8 cellular contexts compared by ENCODE assay signal in the genomic region with DNA sequence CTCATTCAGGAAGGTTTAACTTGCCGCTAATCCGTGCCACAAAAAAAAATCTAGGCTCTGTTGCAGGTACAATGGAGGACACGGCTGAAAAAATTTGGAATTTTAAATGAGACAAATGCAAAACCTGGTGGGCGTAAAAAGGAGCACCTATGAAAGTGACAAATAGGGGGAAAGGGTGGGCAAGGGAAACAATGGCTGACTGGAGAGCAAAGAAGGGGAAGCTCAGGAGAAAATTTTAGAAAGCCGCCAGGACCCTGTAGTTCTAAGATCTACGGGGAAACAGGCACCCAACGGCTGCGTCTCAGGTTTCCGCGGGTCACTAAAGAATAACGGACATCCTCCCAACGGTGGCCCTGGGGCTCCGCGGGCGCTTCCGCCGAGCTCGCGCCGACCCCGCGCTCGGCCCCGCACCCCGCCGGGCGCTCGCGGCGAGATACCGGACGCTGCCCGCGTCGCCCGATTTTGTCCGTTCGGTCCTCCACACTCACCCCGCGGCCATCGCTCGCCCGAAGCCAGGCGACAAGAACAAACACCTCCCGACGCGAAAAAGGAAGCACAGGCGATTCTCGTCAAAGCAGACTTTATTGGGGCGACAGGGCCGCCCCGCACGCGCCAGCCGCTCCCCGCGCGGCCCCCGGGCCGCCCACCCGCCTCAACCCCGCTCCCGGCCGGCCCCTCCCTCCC. TPM values are rescaled to one million over a fixed set of nuclear protein-coding genes. Genes with fewer than 3 reads are reported as not detected.
DNase-seq lines count a peak whose midpoint lies in the region; ATAC-seq and TF ChIP-seq lines count a peak whose summit lies in the region.

No MANE protein-coding gene starts in this region.

- TF ChIP-seq RAD21 in liver (IDR thresholded peaks at IDR 0.05), result no peak

- DNase-seq in DMS53 (lab: John Stamatoyannopoulos, UW) (peak; percentile 70), NCI-H146 (lab: John Stamatoyannopoulos, UW) (peak; percentile 54), cerebellar cortex (ENCODE audit: low spot score) (peak; percentile 52), NCI-H446 treated with DMSO at 0.1 percent for 48 hours (lab: John Stamatoyannopoulos, UW) (no peak)
- peak; percentile 35 for DNase-seq in stimulated activated CD8-positive, alpha-beta memory T cell treated with anti-CD3 and anti-CD28 coated beads, Interleukin-2, amount 100 ng/mL, for 48 hours (ENCODE audit: low read depth in 2 of 2)

- H3K9ac ChIP-seq in liver (ENCODE audit: low read depth in 1 of 2, low read length in 2 of 2), result peak overlapping the region; percentile 57 to 95

- H3K4me3 ChIP-seq in liver (ENCODE audit: low read depth in 1 of 3, low read length in 3 of 3), result peak overlapping the region; percentile 74 to 98 (median 82)

- H3K27ac ChIP-seq in VCaP (peak overlapping the region; percentile 97), liver (ENCODE audit: low read depth in 1 of 2, low read length in 2 of 2) (peak overlapping the region; percentile 96)

- under 1% methylated on average over 64 of the region's 64 CpGs for WGBS in liver

- H3K4me1 ChIP-seq in liver (ENCODE audit: control insufficient read depth in 4 of 4, insufficient read depth in 4 of 4, low read length in 3 of 4), result peaks cover 11 to 35% (median 31%) of the 10 kb centered on the region in 4 donors

- no peaks in the 10 kb centered on the region for H3K9me3 ChIP-seq in liver (ENCODE audit: control insufficient read depth in 4 of 4, low read length in 3 of 4)

- peak; percentile 4 for ATAC-seq in GM21786 (IDR thresholded peaks at IDR 0.05; ENCODE audit: unreplicated experiment)

- TF ChIP-seq CTCF in VCaP (conservative IDR thresholded peaks at IDR 0.05) (no peak), liver (IDR thresholded peaks at IDR 0.05; ENCODE audit: low read depth, low read length, missing input control) (no peak)

- H3K36me3 ChIP-seq in liver (ENCODE audit: control insufficient read depth in 4 of 4, insufficient read depth in 3 of 4, low read depth in 1 of 4, low read length in 3 of 4), result peaks cover 0 to 2% (median 0%) of the 10 kb centered on the region in 4 donors

- no peaks in the 10 kb centered on the region for H3K27me3 ChIP-seq in liver (ENCODE audit: control insufficient read depth in 4 of 4, insufficient read depth in 4 of 4, low read length in 3 of 4)

TF ChIP-seq in liver, 16 proteins besides CTCF, POLR2A, EP300 and RAD21:
- TF ChIP-seq FOXA1 (IDR thresholded peaks at IDR 0.05), result no peak
- peak; percentile 56 to 70 for TF ChIP-seq GABPA (IDR thresholded peaks at IDR 0.05 in 1 of 2, conservative IDR thresholded peaks at IDR 0.05 in 1 of 2)
- TF ChIP-seq TAF1 (conservative IDR thresholded peaks at IDR 0.05), result no peak
- no peak for TF ChIP-seq JUND (IDR thresholded peaks at IDR 0.05)
- TF ChIP-seq MAX (IDR thresholded peaks at IDR 0.05), result no peak
- no peak for TF ChIP-seq EGR1 (IDR thresholded peaks at IDR 0.05; ENCODE audit: low read depth in 2 of 2)
- TF ChIP-seq YY1 (IDR thresholded peaks at IDR 0.05), result peak; percentile 41
- TF ChIP-seq, protein P1, sequence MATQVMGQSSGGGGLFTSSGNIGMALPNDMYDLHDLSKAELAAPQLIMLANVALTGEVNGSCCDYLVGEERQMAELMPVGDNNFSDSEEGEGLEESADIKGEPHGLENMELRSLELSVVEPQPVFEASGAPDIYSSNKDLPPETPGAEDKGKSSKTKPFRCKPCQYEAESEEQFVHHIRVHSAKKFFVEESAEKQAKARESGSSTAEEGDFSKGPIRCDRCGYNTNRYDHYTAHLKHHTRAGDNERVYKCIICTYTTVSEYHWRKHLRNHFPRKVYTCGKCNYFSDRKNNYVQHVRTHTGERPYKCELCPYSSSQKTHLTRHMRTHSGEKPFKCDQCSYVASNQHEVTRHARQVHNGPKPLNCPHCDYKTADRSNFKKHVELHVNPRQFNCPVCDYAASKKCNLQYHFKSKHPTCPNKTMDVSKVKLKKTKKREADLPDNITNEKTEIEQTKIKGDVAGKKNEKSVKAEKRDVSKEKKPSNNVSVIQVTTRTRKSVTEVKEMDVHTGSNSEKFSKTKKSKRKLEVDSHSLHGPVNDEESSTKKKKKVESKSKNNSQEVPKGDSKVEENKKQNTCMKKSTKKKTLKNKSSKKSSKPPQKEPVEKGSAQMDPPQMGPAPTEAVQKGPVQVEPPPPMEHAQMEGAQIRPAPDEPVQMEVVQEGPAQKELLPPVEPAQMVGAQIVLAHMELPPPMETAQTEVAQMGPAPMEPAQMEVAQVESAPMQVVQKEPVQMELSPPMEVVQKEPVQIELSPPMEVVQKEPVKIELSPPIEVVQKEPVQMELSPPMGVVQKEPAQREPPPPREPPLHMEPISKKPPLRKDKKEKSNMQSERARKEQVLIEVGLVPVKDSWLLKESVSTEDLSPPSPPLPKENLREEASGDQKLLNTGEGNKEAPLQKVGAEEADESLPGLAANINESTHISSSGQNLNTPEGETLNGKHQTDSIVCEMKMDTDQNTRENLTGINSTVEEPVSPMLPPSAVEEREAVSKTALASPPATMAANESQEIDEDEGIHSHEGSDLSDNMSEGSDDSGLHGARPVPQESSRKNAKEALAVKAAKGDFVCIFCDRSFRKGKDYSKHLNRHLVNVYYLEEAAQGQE (IDR thresholded peaks at IDR 0.05), result no peak
- no peak for TF ChIP-seq NR2F2 (IDR thresholded peaks at IDR 0.05)
TF ChIP-seq in liver: peak in this region for 2.

RNA-seq across cellular contexts. Expression of gene YY1, which starts 1.1 kb away (rescaled TPM):
- total RNA-seq in liver, result 10 to 100 TPM; 30.0 to 37.4 TPM
- 10 to 100 TPM; 15.8 to 27.5 TPM for polyA plus RNA-seq in liver
